1 cellular context compared by ENCODE assay signal in genomic region chr6:149082320-149082719, GRCh38.
TF ChIP-seq lines count a peak whose summit lies in the region.

No MANE protein-coding gene starts in this region.

TF ChIP-seq in GM12878, 131 proteins besides CTCF, POLR2A, EP300 and RAD21 (continued from another document and continues in another):
- TF ChIP-seq E2F8 (IDR thresholded peaks at IDR 0.05; ENCODE audit: low read depth, partially characterized antibody) (no peak), TCF7 (IDR thresholded peaks at IDR 0.05; ENCODE audit: borderline replicate concordance) (no peak), CHD4 (IDR thresholded peaks at IDR 0.05) (no peak), SMARCA5 (IDR thresholded peaks at IDR 0.05) (peak; percentile 64; the same call in 1 of the 2 replicates), RB1 (IDR thresholded peaks at IDR 0.05; ENCODE audit: borderline replicate concordance) (no peak), TAF1 (IDR thresholded peaks at IDR 0.05; ENCODE audit: borderline replicate concordance, low read depth, low read length) (no peak), PRDM15 (CRISPR knock-in tag; IDR thresholded peaks at IDR 0.05) (no peak), ZNF274 (IDR thresholded peaks at IDR 0.05; ENCODE audit: insufficient read depth, insufficient read length) (no peak), RAD51 (IDR thresholded peaks at IDR 0.05) (no peak), ZNF217 (IDR thresholded peaks at IDR 0.05) (no peak), DPF2 (IDR thresholded peaks at IDR 0.05) (no peak), RELB (IDR thresholded peaks at IDR 0.05; ENCODE audit: low read depth) (no peak), BHLHE40 (IDR thresholded peaks at IDR 0.05; ENCODE audit: borderline replicate concordance in 1 of 2, low read depth in 2 of 2, low read length in 1 of 2) (no peak), SRF (IDR thresholded peaks at IDR 0.05; ENCODE audit: low read depth in 2 of 2, low read length in 2 of 2) (no peak), ZBTB11 (CRISPR knock-in tag; IDR thresholded peaks at IDR 0.05) (no peak), BCLAF1 (IDR thresholded peaks at IDR 0.05) (no peak), ZNF687 (IDR thresholded peaks at IDR 0.05) (no peak), EZH2 (IDR thresholded peaks at IDR 0.05; ENCODE audit: borderline replicate concordance, control insufficient read depth, low read depth, low read length) (no peak), IKZF2 (IDR thresholded peaks at IDR 0.05) (no peak), BRCA1 (IDR thresholded peaks at IDR 0.05; ENCODE audit: low read depth, low read length) (no peak), E4F1 (IDR thresholded peaks at IDR 0.05; ENCODE audit: borderline replicate concordance, partially characterized antibody) (no peak), YY1 (IDR thresholded peaks at IDR 0.05; ENCODE audit: low read depth, low read length) (peak; percentile 72), CHD2 (IDR thresholded peaks at IDR 0.05; ENCODE audit: borderline replicate concordance, low read depth, low read length) (no peak), MLLT1 (IDR thresholded peaks at IDR 0.05) (peak; percentile 38; the same call in 1 of the 2 replicates), GATAD2B (conservative IDR thresholded peaks at IDR 0.05; ENCODE audit: low read depth) (no peak), RCOR1 (conservative IDR thresholded peaks at IDR 0.05; ENCODE audit: low read depth, low read length) (no peak), WRNIP1 (IDR thresholded peaks at IDR 0.05; ENCODE audit: borderline replicate concordance, low read depth, low read length) (no peak), STAT1 (conservative IDR thresholded peaks at IDR 0.05) (no peak), ATF2 (IDR thresholded peaks at IDR 0.05; ENCODE audit: low read length) (no peak), PML (IDR thresholded peaks at IDR 0.05; ENCODE audit: low read length) (no peak), ZBED1 (IDR thresholded peaks at IDR 0.05; ENCODE audit: borderline replicate concordance) (no peak)
